Comparison of ENCODE assay signal across 14 cellular contexts in genomic region chr2:109395487-109396337, GRCh38.
"Had no signal": no experiment of that assay in that cellular context is flagged by ENCODE, and none has a peak within 500 bp of the region (broad histone marks: within the 10 kb centered on the region; RNA-seq: fewer than 3 reads in every experiment).

No MANE protein-coding gene starts in this region.

- H3K36me3 Mint-ChIP-seq: natural killer cell had no signal

- H3K27ac Mint-ChIP-seq: activated naive CD8-positive, alpha-beta T cell; natural killer cell had no signal

- H3K4me3 ChIP-seq: cardiac muscle cell, heart left ventricle, left lung had no signal

- H3K36me3 ChIP-seq: cardiac muscle cell, left lung had no signal

- H3K4me1 ChIP-seq: left lung had no signal

- H3K9me3 ChIP-seq: heart left ventricle, left lung had no signal

- H3K27me3 Mint-ChIP-seq: activated naive CD8-positive, alpha-beta T cell had no signal

- H3K27me3 ChIP-seq: heart left ventricle, left lung had no signal

- DNase-seq: activated CD4-positive, alpha-beta T cell treated with anti-CD3 and anti-CD28 coated beads for 1 hour; activated CD8-positive, alpha-beta memory T cell treated with anti-CD3 and anti-CD28 coated beads for 24 hours; activated effector memory CD4-positive, alpha-beta T cell treated with Interleukin-2 at 50 U/mL for 16 hours; aorta; heart left ventricle; natural killer cell; stimulated activated CD4-positive, alpha-beta T cell treated with anti-CD3 and anti-CD28 coated beads, Interleukin-2, amount 100 ng/mL, for 48 hours; T1000 had no signal

- FAIRE-seq: colon, frontal cortex, islet of Langerhans had no signal

- H3K9me3 Mint-ChIP-seq: natural killer cell had no signal

- H3K27ac ChIP-seq: cardiac muscle cell, heart left ventricle, left lung had no signal

- ATAC-seq: left lung, natural killer cell had no signal

- H3K4me3 Mint-ChIP-seq: activated naive CD8-positive, alpha-beta T cell; natural killer cell had no signal
